ENCODE assay signal across 12 cellular contexts in genomic region chr1:229506633-229507032, GRCh38. TPM values are rescaled to one million over a fixed set of nuclear protein-coding genes. Genes with fewer than 3 reads are reported as not detected.
DNase-seq lines count a peak whose midpoint lies in the region; ATAC-seq and TF ChIP-seq lines count a peak whose summit lies in the region.
"Had no signal": no experiment of that assay in that cellular context is flagged by ENCODE, and none has a peak within 500 bp of the region (broad histone marks: within the 10 kb centered on the region; RNA-seq: fewer than 3 reads in every experiment).

No MANE protein-coding gene starts in this region.

- no peak for DNase-seq in cardiac muscle cell (ENCODE audit: low read depth in 1 of 2, low spot score in 1 of 2)
- DNase-seq in right atrium auricular region (ENCODE audit: low spot score), result no peak
- no peak for DNase-seq in T-helper 17 cell
- DNase-seq in hepatocyte (ENCODE audit: low spot score), result no peak
- no peak for DNase-seq in thoracic aorta (ENCODE audit: low spot score)
- DNase-seq in GM13976 (ENCODE audit: low spot score), result no peak
- no peak for DNase-seq in UCSD-AML1 (lab: John Stamatoyannopoulos, UW; ENCODE audit: unreplicated experiment)
- DNase-seq in stimulated activated CD4-positive, alpha-beta T cell treated with anti-CD3 and anti-CD28 coated beads, Interleukin-4, amount 100 ng/mL, for 4 hours, result no peak
- DNase-seq: activated effector memory CD4-positive, alpha-beta T cell treated with Interleukin-2 at 50 U/mL for 16 hours; effector CD4-positive, alpha-beta T cell; NCI-H446; SW 1271 had no signal

- no peak overlapping the region for H3K27ac ChIP-seq in cardiac muscle cell
- no peak overlapping the region for H3K27ac ChIP-seq in right atrium auricular region
- H3K27ac ChIP-seq in hepatocyte, result peak overlapping the region; percentile 95
- H3K27ac ChIP-seq in thoracic aorta, result no peak overlapping the region

- H3K9me3 ChIP-seq in cardiac muscle cell (ENCODE audit: low read depth) (no peaks in the 10 kb centered on the region), right atrium auricular region (no peaks in the 10 kb centered on the region), T-helper 17 cell (ENCODE audit: control insufficient read depth, low read length, poor library complexity, severe bottlenecking) (no peaks in the 10 kb centered on the region), hepatocyte (ENCODE audit: low read depth) (no peaks in the 10 kb centered on the region), thoracic aorta (no peaks in the 10 kb centered on the region)

- ATAC-seq in T-helper 17 cell, result no peak
- no peak for ATAC-seq in thoracic aorta (ENCODE audit: insufficient number of reproducible peaks, low FRiP score, low read depth)

- peaks cover 40% of the 10 kb centered on the region for H3K79me2 ChIP-seq in hepatocyte

- H4K20me1 ChIP-seq in hepatocyte (ENCODE audit: insufficient read depth, poor library complexity, severe bottlenecking), result peaks cover 3% of the 10 kb centered on the region

- peak overlapping the region; percentile 93 for H3K4me2 ChIP-seq in hepatocyte

- H3K27ac Mint-ChIP-seq in T-helper 17 cell, result peak overlapping the region; percentile 97

- H3K9me2 ChIP-seq in hepatocyte (replicated peaks; ENCODE audit: insufficient read depth), result no peaks in the 10 kb centered on the region

- peaks cover 4% of the 10 kb centered on the region for H3K27me3 Mint-ChIP-seq in T-helper 17 cell

- WGBS in hepatocyte (ENCODE audit: low lambda C conversion rate, missing lambda C conversion rate), result 90% methylated on average over 8 of the region's 8 CpGs

- H3K27me3 ChIP-seq in cardiac muscle cell (no peaks in the 10 kb centered on the region), right atrium auricular region (no peaks in the 10 kb centered on the region), hepatocyte (no peaks in the 10 kb centered on the region), thoracic aorta (replicated peaks; ENCODE audit: insufficient read depth) (no peaks in the 10 kb centered on the region)

- in situ Hi-C loops in GM13976 (cut with MboI; ENCODE audit: low sequenced_read_pairs, unreplicated experiment), result no loop called here

- H3K4me3 ChIP-seq in cardiac muscle cell (peak overlapping the region; percentile 79), right atrium auricular region (no peak overlapping the region), hepatocyte (peak overlapping the region; percentile 95), thoracic aorta (peak overlapping the region; percentile 93)

- no peak overlapping the region for H2AFZ ChIP-seq in hepatocyte

- TF ChIP-seq CTCF in cardiac muscle cell (IDR thresholded peaks at IDR 0.05; ENCODE audit: low read depth, low read length) (no peak), right atrium auricular region (IDR thresholded peaks at IDR 0.05) (no peak), hepatocyte (IDR thresholded peaks at IDR 0.05; ENCODE audit: poor library complexity) (no peak), thoracic aorta (IDR thresholded peaks at IDR 0.05) (no peak), GM13976 (IDR thresholded peaks at IDR 0.05; ENCODE audit: borderline replicate concordance, control extremely low read depth, extremely low read depth, insufficient read depth, missing control alignments) (no peak)

- peak overlapping the region; percentile 52 for H3K4me3 Mint-ChIP-seq in T-helper 17 cell

- peaks cover 13% of the 10 kb centered on the region for H3K36me3 ChIP-seq in cardiac muscle cell
- peaks cover 11% of the 10 kb centered on the region for H3K36me3 ChIP-seq in right atrium auricular region
- peaks cover 3% of the 10 kb centered on the region for H3K36me3 ChIP-seq in hepatocyte (replicated peaks; ENCODE audit: insufficient read depth, low read depth)
- H3K36me3 ChIP-seq in thoracic aorta, result peaks cover 8% of the 10 kb centered on the region

- peaks cover 2% of the 10 kb centered on the region for H3K36me3 Mint-ChIP-seq in T-helper 17 cell (ENCODE audit: low read depth)

- peaks cover 7% of the 10 kb centered on the region for H3K4me1 ChIP-seq in cardiac muscle cell (ENCODE audit: low read depth)
- H3K4me1 ChIP-seq in right atrium auricular region, result peaks cover 0 to 18% of the 10 kb centered on the region in 2 donors
- peaks cover 19% of the 10 kb centered on the region for H3K4me1 ChIP-seq in hepatocyte (ENCODE audit: insufficient read depth)
- H3K4me1 ChIP-seq in thoracic aorta (ENCODE audit: control insufficient read depth in 1 of 2, low read depth in 2 of 2), result peaks cover 10 to 24% of the 10 kb centered on the region in 2 donors

- H3K4me1 Mint-ChIP-seq in T-helper 17 cell, result peaks cover 21% of the 10 kb centered on the region

RNA-seq across cellular contexts. Expression of gene NUP133, which starts 1.5 kb away (rescaled TPM):
- 60.2 and 67.4 TPM in 2 replicates for total RNA-seq in cardiac muscle cell
- polyA plus RNA-seq in cardiac muscle cell, result 32.5 and 33.6 TPM in 2 replicates
- total RNA-seq in right atrium auricular region, result 10 to 100 TPM; 19.7 to 21.0 TPM
- 10 to 100 TPM; 26.0 to 35.9 TPM for total RNA-seq in T-helper 17 cell
- 33.2 and 35.4 TPM in 2 replicates for total RNA-seq in hepatocyte
- 14.9 and 18.8 TPM in 2 replicates for polyA plus RNA-seq in hepatocyte
- total RNA-seq in thoracic aorta, result 10 to 100 TPM; 25.0 to 45.6 TPM

RNA-seq across cellular contexts. Expression of gene ABCB10, which starts 51.9 kb away (rescaled TPM):
- total RNA-seq in cardiac muscle cell (13.6 and 19.3 TPM in 2 replicates), right atrium auricular region (1 to 10 TPM; 8.6 to 9.2 TPM), T-helper 17 cell (10 to 100 TPM; 12.9 to 19.2 TPM), hepatocyte (29.0 and 33.3 TPM in 2 replicates), thoracic aorta (10 to 100 TPM; 25.0 to 27.7 TPM)
- polyA plus RNA-seq in cardiac muscle cell (17.0 and 22.6 TPM in 2 replicates), hepatocyte (14.6 and 23.4 TPM in 2 replicates)

Comparison
In these comparisons a context has a peak if more than half of its experiments do, and no peak if none do; other contexts are left out.
1. H3K4me3 ChIP-seq: peak in cardiac muscle cell (single experiment), hepatocyte (single experiment) and thoracic aorta (single experiment); none in right atrium auricular region (0 of 2).